2 cellular contexts compared by ENCODE assay signal in the genomic region with DNA sequence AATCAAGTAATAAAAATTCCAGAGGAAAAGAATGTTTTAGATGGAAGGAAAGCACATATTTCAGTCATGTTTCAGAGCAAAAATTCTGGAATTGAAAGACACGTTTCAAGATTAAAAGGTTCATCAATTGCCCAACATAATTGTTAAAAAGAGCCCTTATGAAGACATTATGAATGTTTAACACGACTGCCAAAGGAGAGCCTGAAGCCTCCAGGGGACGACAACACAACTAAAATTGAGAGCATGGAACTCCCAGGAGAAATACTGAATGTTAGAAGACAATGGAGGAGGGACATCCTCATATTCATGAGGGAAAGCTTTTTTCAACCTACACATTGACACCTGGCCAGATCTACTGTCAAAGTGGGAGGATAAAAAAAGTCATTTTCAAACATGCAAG.
TF ChIP-seq lines count a peak whose summit lies in the region.

No MANE protein-coding gene starts in this region.

TF ChIP-seq in GM23338, 12 proteins besides CTCF, POLR2A, EP300 and RAD21 (continues in another document):
- TF ChIP-seq, protein P1, sequence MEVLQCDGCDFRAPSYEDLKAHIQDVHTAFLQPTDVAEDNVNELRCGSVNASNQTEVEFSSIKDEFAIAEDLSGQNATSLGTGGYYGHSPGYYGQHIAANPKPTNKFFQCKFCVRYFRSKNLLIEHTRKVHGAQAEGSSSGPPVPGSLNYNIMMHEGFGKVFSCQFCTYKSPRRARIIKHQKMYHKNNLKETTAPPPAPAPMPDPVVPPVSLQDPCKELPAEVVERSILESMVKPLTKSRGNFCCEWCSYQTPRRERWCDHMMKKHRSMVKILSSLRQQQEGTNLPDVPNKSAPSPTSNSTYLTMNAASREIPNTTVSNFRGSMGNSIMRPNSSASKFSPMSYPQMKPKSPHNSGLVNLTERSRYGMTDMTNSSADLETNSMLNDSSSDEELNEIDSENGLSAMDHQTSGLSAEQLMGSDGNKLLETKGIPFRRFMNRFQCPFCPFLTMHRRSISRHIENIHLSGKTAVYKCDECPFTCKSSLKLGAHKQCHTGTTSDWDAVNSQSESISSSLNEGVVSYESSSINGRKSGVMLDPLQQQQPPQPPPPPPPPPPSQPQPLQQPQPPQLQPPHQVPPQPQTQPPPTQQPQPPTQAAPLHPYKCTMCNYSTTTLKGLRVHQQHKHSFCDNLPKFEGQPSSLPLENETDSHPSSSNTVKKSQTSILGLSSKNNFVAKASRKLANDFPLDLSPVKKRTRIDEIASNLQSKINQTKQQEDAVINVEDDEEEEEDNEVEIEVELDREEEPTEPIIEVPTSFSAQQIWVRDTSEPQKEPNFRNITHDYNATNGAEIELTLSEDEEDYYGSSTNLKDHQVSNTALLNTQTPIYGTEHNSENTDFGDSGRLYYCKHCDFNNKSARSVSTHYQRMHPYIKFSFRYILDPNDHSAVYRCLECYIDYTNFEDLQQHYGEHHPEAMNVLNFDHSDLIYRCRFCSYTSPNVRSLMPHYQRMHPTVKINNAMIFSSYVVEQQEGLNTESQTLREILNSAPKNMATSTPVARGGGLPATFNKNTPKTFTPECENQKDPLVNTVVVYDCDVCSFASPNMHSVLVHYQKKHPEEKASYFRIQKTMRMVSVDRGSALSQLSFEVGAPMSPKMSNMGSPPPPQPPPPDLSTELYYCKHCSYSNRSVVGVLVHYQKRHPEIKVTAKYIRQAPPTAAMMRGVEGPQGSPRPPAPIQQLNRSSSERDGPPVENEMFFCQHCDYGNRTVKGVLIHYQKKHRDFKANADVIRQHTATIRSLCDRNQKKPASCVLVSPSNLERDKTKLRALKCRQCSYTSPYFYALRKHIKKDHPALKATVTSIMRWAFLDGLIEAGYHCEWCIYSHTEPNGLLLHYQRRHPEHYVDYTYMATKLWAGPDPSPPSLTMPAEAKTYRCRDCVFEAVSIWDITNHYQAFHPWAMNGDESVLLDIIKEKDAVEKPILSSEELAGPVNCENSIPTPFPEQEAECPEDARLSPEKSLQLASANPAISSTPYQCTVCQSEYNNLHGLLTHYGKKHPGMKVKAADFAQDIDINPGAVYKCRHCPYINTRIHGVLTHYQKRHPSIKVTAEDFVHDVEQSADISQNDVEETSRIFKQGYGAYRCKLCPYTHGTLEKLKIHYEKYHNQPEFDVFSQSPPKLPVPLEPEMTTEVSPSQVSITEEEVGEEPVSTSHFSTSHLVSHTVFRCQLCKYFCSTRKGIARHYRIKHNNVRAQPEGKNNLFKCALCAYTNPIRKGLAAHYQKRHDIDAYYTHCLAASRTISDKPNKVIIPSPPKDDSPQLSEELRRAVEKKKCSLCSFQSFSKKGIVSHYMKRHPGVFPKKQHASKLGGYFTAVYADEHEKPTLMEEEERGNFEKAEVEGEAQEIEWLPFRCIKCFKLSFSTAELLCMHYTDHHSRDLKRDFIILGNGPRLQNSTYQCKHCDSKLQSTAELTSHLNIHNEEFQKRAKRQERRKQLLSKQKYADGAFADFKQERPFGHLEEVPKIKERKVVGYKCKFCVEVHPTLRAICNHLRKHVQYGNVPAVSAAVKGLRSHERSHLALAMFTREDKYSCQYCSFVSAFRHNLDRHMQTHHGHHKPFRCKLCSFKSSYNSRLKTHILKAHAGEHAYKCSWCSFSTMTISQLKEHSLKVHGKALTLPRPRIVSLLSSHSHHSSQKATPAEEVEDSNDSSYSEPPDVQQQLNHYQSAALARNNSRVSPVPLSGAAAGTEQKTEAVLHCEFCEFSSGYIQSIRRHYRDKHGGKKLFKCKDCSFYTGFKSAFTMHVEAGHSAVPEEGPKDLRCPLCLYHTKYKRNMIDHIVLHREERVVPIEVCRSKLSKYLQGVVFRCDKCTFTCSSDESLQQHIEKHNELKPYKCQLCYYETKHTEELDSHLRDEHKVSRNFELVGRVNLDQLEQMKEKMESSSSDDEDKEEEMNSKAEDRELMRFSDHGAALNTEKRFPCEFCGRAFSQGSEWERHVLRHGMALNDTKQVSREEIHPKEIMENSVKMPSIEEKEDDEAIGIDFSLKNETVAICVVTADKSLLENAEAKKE (CRISPR knock-in tag; IDR thresholded peaks at IDR 0.05): no peak
- TF ChIP-seq, protein P2, sequence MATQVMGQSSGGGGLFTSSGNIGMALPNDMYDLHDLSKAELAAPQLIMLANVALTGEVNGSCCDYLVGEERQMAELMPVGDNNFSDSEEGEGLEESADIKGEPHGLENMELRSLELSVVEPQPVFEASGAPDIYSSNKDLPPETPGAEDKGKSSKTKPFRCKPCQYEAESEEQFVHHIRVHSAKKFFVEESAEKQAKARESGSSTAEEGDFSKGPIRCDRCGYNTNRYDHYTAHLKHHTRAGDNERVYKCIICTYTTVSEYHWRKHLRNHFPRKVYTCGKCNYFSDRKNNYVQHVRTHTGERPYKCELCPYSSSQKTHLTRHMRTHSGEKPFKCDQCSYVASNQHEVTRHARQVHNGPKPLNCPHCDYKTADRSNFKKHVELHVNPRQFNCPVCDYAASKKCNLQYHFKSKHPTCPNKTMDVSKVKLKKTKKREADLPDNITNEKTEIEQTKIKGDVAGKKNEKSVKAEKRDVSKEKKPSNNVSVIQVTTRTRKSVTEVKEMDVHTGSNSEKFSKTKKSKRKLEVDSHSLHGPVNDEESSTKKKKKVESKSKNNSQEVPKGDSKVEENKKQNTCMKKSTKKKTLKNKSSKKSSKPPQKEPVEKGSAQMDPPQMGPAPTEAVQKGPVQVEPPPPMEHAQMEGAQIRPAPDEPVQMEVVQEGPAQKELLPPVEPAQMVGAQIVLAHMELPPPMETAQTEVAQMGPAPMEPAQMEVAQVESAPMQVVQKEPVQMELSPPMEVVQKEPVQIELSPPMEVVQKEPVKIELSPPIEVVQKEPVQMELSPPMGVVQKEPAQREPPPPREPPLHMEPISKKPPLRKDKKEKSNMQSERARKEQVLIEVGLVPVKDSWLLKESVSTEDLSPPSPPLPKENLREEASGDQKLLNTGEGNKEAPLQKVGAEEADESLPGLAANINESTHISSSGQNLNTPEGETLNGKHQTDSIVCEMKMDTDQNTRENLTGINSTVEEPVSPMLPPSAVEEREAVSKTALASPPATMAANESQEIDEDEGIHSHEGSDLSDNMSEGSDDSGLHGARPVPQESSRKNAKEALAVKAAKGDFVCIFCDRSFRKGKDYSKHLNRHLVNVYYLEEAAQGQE (IDR thresholded peaks at IDR 0.05; ENCODE audit: unreplicated experiment): no peak
- no peak for TF ChIP-seq ZNF114 (CRISPR knock-in tag; IDR thresholded peaks at IDR 0.05)
- TF ChIP-seq EZH2phosphoT487 (IDR thresholded peaks at IDR 0.05; ENCODE audit: unreplicated experiment): no peak
- no peak for TF ChIP-seq STAT1 (IDR thresholded peaks at IDR 0.05; ENCODE audit: unreplicated experiment)
- no peak for TF ChIP-seq ZNF331 (CRISPR knock-in tag; IDR thresholded peaks at IDR 0.05; ENCODE audit: low read depth)
- no peak for TF ChIP-seq JUNB (IDR thresholded peaks at IDR 0.05; ENCODE audit: unreplicated experiment)
- TF ChIP-seq NANOG (IDR thresholded peaks at IDR 0.05; ENCODE audit: borderline replicate concordance): no peak
- TF ChIP-seq CREB1 (CRISPR knock-in tag; IDR thresholded peaks at IDR 0.05; ENCODE audit: low read depth): no peak
- TF ChIP-seq POLR2AphosphoS5 (IDR thresholded peaks at IDR 0.05; ENCODE audit: low read depth): no peak
- TF ChIP-seq EZH2 (IDR thresholded peaks at IDR 0.05; ENCODE audit: low read depth, unreplicated experiment): no peak

TF ChIP-seq in liver, 16 proteins besides CTCF, POLR2A, EP300 and RAD21 (continued from another document):
- TF ChIP-seq, protein P3, sequence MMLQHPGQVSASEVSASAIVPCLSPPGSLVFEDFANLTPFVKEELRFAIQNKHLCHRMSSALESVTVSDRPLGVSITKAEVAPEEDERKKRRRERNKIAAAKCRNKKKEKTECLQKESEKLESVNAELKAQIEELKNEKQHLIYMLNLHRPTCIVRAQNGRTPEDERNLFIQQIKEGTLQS (IDR thresholded peaks at IDR 0.05): no peak
- no peak for TF ChIP-seq SP1 (IDR thresholded peaks at IDR 0.05)
